28 cellular contexts compared by ENCODE assay signal in the genomic region with DNA sequence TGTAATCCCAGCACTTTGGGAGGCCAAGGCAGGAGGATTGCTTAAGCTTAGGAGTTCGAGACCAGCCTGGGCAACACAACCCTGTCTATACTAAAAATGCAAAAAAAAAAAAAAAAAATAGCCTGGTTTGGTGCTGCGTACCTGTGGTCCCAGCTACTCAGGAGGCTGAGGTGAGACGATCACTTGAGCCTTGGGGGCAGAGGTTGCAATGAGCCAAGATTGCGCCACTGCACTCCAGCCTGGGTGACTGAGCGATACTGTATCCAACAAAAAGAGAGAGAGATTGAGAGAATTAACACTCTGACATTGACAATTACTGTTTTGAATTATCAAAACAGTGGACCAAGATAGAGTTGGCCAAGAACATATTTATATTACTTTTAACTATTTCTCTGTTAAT.
"Had no signal": no experiment of that assay in that cellular context is flagged by ENCODE, and none has a peak within 500 bp of the region (broad histone marks: within the 10 kb centered on the region; RNA-seq: fewer than 3 reads in every experiment).

No MANE protein-coding gene starts in this region.

- H3K4me1 Mint-ChIP-seq: endodermal cell had no signal

- H3K4me3 ChIP-seq: gastrocnemius medialis, lung, mucosa of descending colon, prostate gland, right atrium auricular region, sigmoid colon, spleen, thoracic aorta, tibial nerve, upper lobe of right lung, uterus had no signal

- DNase-seq: effector CD8-positive, alpha-beta T cell; endodermal cell; foreskin fibroblast; gastrocnemius medialis; head of caudate nucleus; left cardiac atrium; left ventricle myocardium superior; mucosa of descending colon; naive B cell; sigmoid colon; spleen; stimulated activated CD4-positive, alpha-beta T cell treated with anti-CD3 and anti-CD28 coated beads, Interleukin-4, amount 100 ng/mL, for 4 hours; stimulated activated naive CD8-positive, alpha-beta T cell treated with anti-CD3 and anti-CD28 coated beads, Interleukin-15, Interleukin-2, amounts not matched to agents 100 U/mL and 50 U/mL, for 24 hours; upper lobe of right lung; uterus had no signal

- H3K27ac ChIP-seq: epithelial cell of prostate, gastrocnemius medialis, neutrophil, parathyroid adenoma, prostate gland, right atrium auricular region, sigmoid colon, spleen, thoracic aorta, tibial nerve, upper lobe of right lung, uterus had no signal

- H3K27me3 ChIP-seq: gastrocnemius medialis, neutrophil, right atrium auricular region, sigmoid colon, spleen, tibial nerve, upper lobe of right lung, uterus had no signal

- H3K9me3 ChIP-seq: gastrocnemius medialis, mucosa of descending colon, neutrophil, prostate gland, right atrium auricular region, sigmoid colon, spleen, thoracic aorta, tibial nerve, upper lobe of right lung, uterus had no signal

- H3K4me3 Mint-ChIP-seq: endodermal cell; memory B cell; naive B cell; natural killer cell treated with Interleukin-12 subunit alpha and Interleukin-12 subunit beta and Interleukin-15 and Interleukin-18, amount 100 ng/mL, for 72 hours; neural crest cell; stimulated activated memory B cell treated with anti-CD40 and anti-IgM and Interleukin-4, amounts not matched to agents 10 μg/mL and 1 μg/mL and 100 μg/mL, for 72 hours had no signal

- H2AFZ ChIP-seq: parathyroid adenoma had no signal

- H3K36me3 ChIP-seq: gastrocnemius medialis, prostate gland, sigmoid colon, thoracic aorta, tibial nerve, upper lobe of right lung, uterus had no signal

- H3K9ac ChIP-seq: parathyroid adenoma had no signal

- ATAC-seq: esophagus mucosa; gastrocnemius medialis; left cardiac atrium; left ventricle myocardium superior; mucosa of descending colon; natural killer cell treated with Interleukin-12 subunit alpha and Interleukin-12 subunit beta and Interleukin-15 and Interleukin-18, amount 100 ng/mL, for 72 hours; stimulated activated memory B cell treated with anti-CD40 and anti-IgM and Interleukin-4, amounts not matched to agents 10 μg/mL and 1 μg/mL and 100 μg/mL, for 72 hours; stimulated activated naive CD8-positive, alpha-beta T cell treated with anti-CD3 and anti-CD28 coated beads, Interleukin-15, Interleukin-2, amounts not matched to agents 100 U/mL and 50 U/mL, for 24 hours; upper lobe of right lung had no signal

- H3K27me3 Mint-ChIP-seq: memory B cell; naive B cell; natural killer cell treated with Interleukin-12 subunit alpha and Interleukin-12 subunit beta and Interleukin-15 and Interleukin-18, amount 100 ng/mL, for 72 hours; stimulated activated memory B cell treated with anti-CD40 and anti-IgM and Interleukin-4, amounts not matched to agents 10 μg/mL and 1 μg/mL and 100 μg/mL, for 72 hours had no signal

- H3K9me3 Mint-ChIP-seq: endodermal cell; memory B cell; natural killer cell treated with Interleukin-12 subunit alpha and Interleukin-12 subunit beta and Interleukin-15 and Interleukin-18, amount 100 ng/mL, for 72 hours; neural crest cell; stimulated activated memory B cell treated with anti-CD40 and anti-IgM and Interleukin-4, amounts not matched to agents 10 μg/mL and 1 μg/mL and 100 μg/mL, for 72 hours had no signal

- H3K27ac Mint-ChIP-seq: endodermal cell; memory B cell; naive B cell; natural killer cell treated with Interleukin-12 subunit alpha and Interleukin-12 subunit beta and Interleukin-15 and Interleukin-18, amount 100 ng/mL, for 72 hours; stimulated activated memory B cell treated with anti-CD40 and anti-IgM and Interleukin-4, amounts not matched to agents 10 μg/mL and 1 μg/mL and 100 μg/mL, for 72 hours had no signal

- H3K4me1 ChIP-seq: prostate gland, right atrium auricular region, sigmoid colon, upper lobe of right lung, uterus had no signal
